In the genomic region with DNA sequence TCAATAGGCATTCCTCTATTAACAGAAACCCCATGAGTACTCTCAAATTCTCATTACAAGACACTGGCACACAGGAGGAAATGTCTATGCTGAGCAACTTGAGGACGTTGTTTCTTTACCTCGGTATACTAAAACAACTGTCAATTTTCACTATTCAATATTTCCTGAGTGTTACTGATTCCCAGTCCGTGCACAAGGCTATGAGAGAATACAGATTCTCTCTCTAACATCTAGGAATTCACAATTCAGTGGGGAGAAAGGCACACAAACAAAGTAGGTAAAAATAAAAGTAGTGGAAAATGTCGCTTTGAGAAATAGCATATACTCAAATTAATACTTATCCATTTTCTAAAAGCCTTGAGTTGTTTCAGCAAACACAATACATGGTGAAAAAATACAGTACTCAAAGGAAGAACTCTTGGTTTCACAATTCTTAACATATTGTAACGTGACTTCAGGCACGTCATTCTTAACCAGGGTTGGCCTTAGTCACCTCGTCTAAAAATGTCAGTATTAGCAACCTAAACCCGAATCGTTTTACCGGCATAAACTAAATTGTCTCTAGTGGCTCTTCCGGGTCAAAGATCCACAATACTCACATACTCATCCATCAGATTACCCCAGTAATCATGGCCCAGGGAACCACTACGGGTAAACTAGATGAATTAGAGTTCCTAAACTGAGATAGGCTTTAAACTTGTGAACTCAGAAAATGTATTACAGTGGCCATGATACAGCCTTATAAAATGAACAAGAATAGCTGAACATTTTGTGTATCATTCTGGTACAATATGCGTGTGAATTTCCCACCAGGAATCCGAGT, we compare ENCODE assay signal across 8 cellular contexts. TPM values are rescaled to one million over a fixed set of nuclear protein-coding genes. Genes with fewer than 3 reads are reported as not detected.
DNase-seq lines count a peak whose midpoint lies in the region; ATAC-seq and TF ChIP-seq lines count a peak whose summit lies in the region.

No MANE protein-coding gene starts in this region.

- no peaks in the 10 kb centered on the region for H3K9me3 ChIP-seq in thyroid gland

- H3K27ac Mint-ChIP-seq in chondrocyte (ENCODE audit: unreplicated experiment) (peak overlapping the region; percentile 98), memory B cell (peak overlapping the region; percentile 100)

- peak; percentile 48 to 55 for ATAC-seq in activated CD4-positive, CD25-positive, alpha-beta regulatory T cell treated with anti-CD3 and anti-CD28 coated beads, Interleukin-2, amount 50 U/mL, for 24 hours
- ATAC-seq in HG02884 (IDR thresholded peaks at IDR 0.05; ENCODE audit: unreplicated experiment) (peak; percentile 21), memory B cell (ENCODE audit: low read depth) (peak; percentile 11)

- DNase-seq in activated CD4-positive, CD25-positive, alpha-beta regulatory T cell treated with anti-CD3 and anti-CD28 coated beads, Interleukin-2, amount 50 U/mL, for 72 hours: no peak
- DNase-seq in RPMI8226 (peak; percentile 34), chondrocyte (ENCODE audit: low spot score) (no peak), memory B cell (ENCODE audit: low spot score in 2 of 2) (peak in 1 of 2 donors; percentile 20), thyroid gland (no peak)
- DNase-seq in activated CD4-positive, CD25-positive, alpha-beta regulatory T cell (lab: John Stamatoyannopoulos, UW): no peak

- peak overlapping the region; percentile 12 to 95 (median 94) for H3K27ac ChIP-seq in thyroid gland

- TF ChIP-seq POLR2A in thyroid gland (IDR thresholded peaks at IDR 0.05): no peak

- 13 to 15% methylated on average over 14 of the region's 14 CpGs for WGBS in thyroid gland, 2 donors

- H3K4me1 Mint-ChIP-seq in chondrocyte (ENCODE audit: low read depth) (peaks cover 38% of the 10 kb centered on the region), memory B cell (peaks cover 18% of the 10 kb centered on the region)

- peaks cover 0 to 7% of the 10 kb centered on the region in 2 donors for H3K4me1 ChIP-seq in thyroid gland

- H3K36me3 Mint-ChIP-seq in chondrocyte (ENCODE audit: low read depth) (no peaks in the 10 kb centered on the region), memory B cell (no peaks in the 10 kb centered on the region)

- H3K27me3 Mint-ChIP-seq in chondrocyte (ENCODE audit: low read depth) (no peaks in the 10 kb centered on the region), memory B cell (no peaks in the 10 kb centered on the region)

- H3K36me3 ChIP-seq in thyroid gland: no peaks in the 10 kb centered on the region

- H3K9me3 Mint-ChIP-seq in chondrocyte (ENCODE audit: low read depth) (no peaks in the 10 kb centered on the region), memory B cell (no peaks in the 10 kb centered on the region)

- no peaks in the 10 kb centered on the region for H3K27me3 ChIP-seq in thyroid gland

- peak overlapping the region in 2 of 3 donors; percentile 66 to 78 for H3K4me3 ChIP-seq in thyroid gland (replicated peaks in 1 of 3)

- intact Hi-C loops in thyroid gland (cut with DNase I): no loop called here

- H3K4me3 Mint-ChIP-seq in chondrocyte (ENCODE audit: unreplicated experiment): peak overlapping the region; percentile 89
- peak overlapping the region; percentile 98 for H3K4me3 Mint-ChIP-seq in memory B cell

- TF ChIP-seq CTCF in chondrocyte (IDR thresholded peaks at IDR 0.05) (no peak), thyroid gland (IDR thresholded peaks at IDR 0.05) (no peak)

RNA-seq across cellular contexts. Expression of gene IPMK, which starts 1.5 kb away (rescaled TPM):
- total RNA-seq in chondrocyte (2.9 to 3.3 TPM (median 3.0 TPM) in 3 replicates), thyroid gland (10 to 100 TPM in 1 of 4 donors, 1 to 10 TPM in 3; 6.3 to 11.7 (median 8.5) TPM)

RNA-seq across cellular contexts. Expression of gene CISD1, which starts 2.7 kb away (rescaled TPM):
- total RNA-seq in chondrocyte (22.6 to 37.7 TPM (median 25.5 TPM) in 3 replicates), thyroid gland (10 to 100 TPM; 12.1 to 32.4 (median 29.0) TPM)
